In genomic region chr16:17356243-17356933, GRCh38 we compare ENCODE assay signal across 15 cellular contexts.
"Had no signal": no experiment of that assay in that cellular context is flagged by ENCODE, and none has a peak within 500 bp of the region (broad histone marks: within the 10 kb centered on the region; RNA-seq: fewer than 3 reads in every experiment).

No MANE protein-coding gene starts in this region.

- H3K27ac ChIP-seq: gastroesophageal sphincter, SK-N-MC, suprapubic skin, upper lobe of left lung had no signal

- FAIRE-seq: astrocyte, keratinocyte had no signal

- H3K9me3 ChIP-seq: gastroesophageal sphincter, suprapubic skin, upper lobe of left lung had no signal

- H3K36me3 ChIP-seq: suprapubic skin, upper lobe of left lung had no signal

- H3K27ac Mint-ChIP-seq: activated naive CD4-positive, alpha-beta T cell treated with anti-CD3 and anti-CD28 coated beads for 36 hours had no signal

- ATAC-seq: activated CD4-positive, CD25-positive, alpha-beta regulatory T cell treated with anti-CD3 and anti-CD28 coated beads, Interleukin-2, amount 50 U/mL, for 24 hours; gastroesophageal sphincter; stimulated activated naive CD8-positive, alpha-beta T cell treated with anti-CD3 and anti-CD28 coated beads, Interleukin-15, Interleukin-2, amounts not matched to agents 100 U/mL and 50 U/mL, for 24 hours had no signal

- H3K9me3 Mint-ChIP-seq: activated naive CD4-positive, alpha-beta T cell treated with anti-CD3 and anti-CD28 coated beads for 36 hours had no signal

- H3K4me3 Mint-ChIP-seq: activated naive CD4-positive, alpha-beta T cell treated with anti-CD3 and anti-CD28 coated beads for 36 hours had no signal

- H3K27me3 ChIP-seq: gastroesophageal sphincter, suprapubic skin, upper lobe of left lung had no signal

- H3K4me3 ChIP-seq: gastroesophageal sphincter, SK-N-MC, suprapubic skin, upper lobe of left lung had no signal

- DNase-seq: activated naive CD4-positive, alpha-beta T cell treated with anti-CD3 and anti-CD28 coated beads for 36 hours; activated T-cell treated with anti-CD3 and anti-CD28 coated beads for 4 hours; erythroblast; mesendoderm; stimulated activated CD4-positive, alpha-beta T cell treated with anti-CD3 and anti-CD28 coated beads, Interleukin-15, amount 100 ng/mL, for 24 hours; stimulated activated CD4-positive, alpha-beta T cell treated with anti-CD3 and anti-CD28 coated beads, Interleukin-4, amount 100 ng/mL, for 1 hour; stimulated activated naive CD8-positive, alpha-beta T cell treated with anti-CD3 and anti-CD28 coated beads, Interleukin-15, Interleukin-2, amounts not matched to agents 100 U/mL and 50 U/mL, for 24 hours; T-helper 9 cell had no signal
